23 cellular contexts compared by ENCODE assay signal in genomic region chr21:14013056-14013603, GRCh38.
"Had no signal": no experiment of that assay in that cellular context is flagged by ENCODE, and none has a peak within 500 bp of the region (broad histone marks: within the 10 kb centered on the region; RNA-seq: fewer than 3 reads in every experiment).

No MANE protein-coding gene starts in this region.

- FAIRE-seq: endothelial cell of umbilical vein, frontal cortex had no signal

- H3K27ac Mint-ChIP-seq: immature natural killer cell, mesothelial cell of epicardium, naive B cell had no signal

- H3K4me1 ChIP-seq: esophagus muscularis mucosa, foreskin keratinocyte, gastroesophageal sphincter, heart left ventricle, left lung, lower lobe of right lung had no signal

- H3K27ac ChIP-seq: coronary artery, dorsolateral prefrontal cortex, esophagus muscularis mucosa, foreskin keratinocyte, gastroesophageal sphincter, heart left ventricle, hepatocyte, left lung, lower lobe of right lung had no signal

- H3K9me3 ChIP-seq: esophagus muscularis mucosa, gastroesophageal sphincter, heart left ventricle, left lung, lower lobe of right lung, mucosa of descending colon had no signal

- H2AFZ ChIP-seq: hepatocyte had no signal

- H3K4me2 ChIP-seq: hepatocyte had no signal

- H3K27me3 Mint-ChIP-seq: naive B cell had no signal

- DNase-seq: dermis blood vessel endothelial cell; dorsolateral prefrontal cortex; effector CD4-positive, alpha-beta T cell; effector memory CD4-positive, alpha-beta T cell; foreskin keratinocyte; heart left ventricle; hypothalamus; immature natural killer cell; islet precursor cell; left cardiac atrium; left ventricle myocardium superior; lower lobe of right lung; mesenchymal stem cell; mucosa of descending colon; naive B cell had no signal

- H3K4me3 ChIP-seq: coronary artery, dorsolateral prefrontal cortex, esophagus muscularis mucosa, gastroesophageal sphincter, heart left ventricle, hepatocyte, left lung, lower lobe of right lung, mucosa of descending colon had no signal

- H3K36me3 Mint-ChIP-seq: immature natural killer cell, naive B cell had no signal

- H3K79me2 ChIP-seq: hepatocyte had no signal

- H3K4me1 Mint-ChIP-seq: immature natural killer cell, mesothelial cell of epicardium, naive B cell had no signal

- H3K36me3 ChIP-seq: esophagus muscularis mucosa, gastroesophageal sphincter, heart left ventricle, left lung, lower lobe of right lung had no signal

- H3K4me3 Mint-ChIP-seq: immature natural killer cell, mesothelial cell of epicardium, naive B cell had no signal

- H3K9me3 Mint-ChIP-seq: immature natural killer cell, naive B cell had no signal

- ATAC-seq: foreskin keratinocyte, gastroesophageal sphincter, left cardiac atrium, left lung, left ventricle myocardium superior, lower lobe of right lung had no signal

- H3K27me3 ChIP-seq: esophagus muscularis mucosa, foreskin keratinocyte, gastroesophageal sphincter, heart left ventricle, hepatocyte, left lung had no signal
